8 cellular contexts compared by ENCODE assay signal in genomic region chr11:57530596-57531507, GRCh38. TPM values are rescaled to one million over a fixed set of nuclear protein-coding genes. Genes with fewer than 3 reads are reported as not detected.
DNase-seq lines count a peak whose midpoint lies in the region; ATAC-seq, FAIRE-seq and TF ChIP-seq lines count a peak whose summit lies in the region.

Gene TIMM10, minus strand, starts transcription at chr11:57530754. Its CDS starts 565 bp downstream, at chr11:57530189.

- intact Hi-C loops in activated CD4-positive, alpha-beta T cell treated with anti-CD3 and anti-CD28 coated beads for 36 hours (cut with DNase I, micrococcal nuclease), result loop anchor here (1.0 to 2.0 kb wide), 10 partner anchors 16 to 1048 kb away; partner anchors contain the start of genes CLP1 (in 2 of the 2), MED19 (in 2 of the 2), TMX2 (in 2 of the 2) and RTN4RL2 (in 1 of the 2)
- intact Hi-C loops in kidney (cut with DNase I), result no loop called here

- CTCF ChIA-PET in activated CD4-positive, alpha-beta T cell treated with anti-CD3 and anti-CD28 coated beads for 36 hours (lab: Charles Lee), result interaction anchor here (0.5 to 10.3 kb wide), 12 partner anchors 15 to 184 kb away, joined by 3 to 262 read pairs (median 6); partner anchors contain the start of genes SLC43A1 and UBE2L6

- peak within 1 kb of the TSS; percentile 76 to 83 for H3K9ac ChIP-seq in kidney (ENCODE audit: low read length in 2 of 2)

- DNase-seq in Ammon's horn (ENCODE audit: low spot score), result peak; percentile 98
- DNase-seq in GM19238 (ENCODE audit: insufficient read length, low spot score), result peak; percentile 92
- peak; percentile 97 to 99 for DNase-seq in NCI-H524 (lab: John Stamatoyannopoulos, UW)
- peak; percentile 97 for DNase-seq in activated CD4-positive, alpha-beta T cell treated with anti-CD3 and anti-CD28 coated beads for 36 hours
- DNase-seq in choroid plexus epithelial cell (ENCODE audit: low read depth), result peak; percentile 97
- peak; percentile 99 for DNase-seq in kidney
- DNase-seq in stimulated activated CD4-positive, alpha-beta T cell treated with anti-CD3 and anti-CD28 coated beads, Interleukin-15, amount 100 ng/mL, for 24 hours, result peak; percentile 96

- H3K36me3 ChIP-seq in kidney (ENCODE audit: control insufficient read depth in 1 of 2, insufficient read depth in 2 of 2, low read length in 2 of 2), result peaks cover 4 to 6% of the 10 kb centered on the region in 2 donors

- H3K4me3 ChIP-seq in choroid plexus epithelial cell (ENCODE audit: low read depth, low read length) (peak within 1 kb of the TSS; percentile 89), kidney (ENCODE audit: low read length in 2 of 2) (peak within 1 kb of the TSS; percentile 91 to 99)

- no peaks in the 10 kb centered on the region for H3K27me3 Mint-ChIP-seq in activated CD4-positive, alpha-beta T cell treated with anti-CD3 and anti-CD28 coated beads for 36 hours

- peak within 1 kb of the TSS; percentile 55 to 58 for H3K27ac ChIP-seq in kidney (ENCODE audit: low read depth in 2 of 2, low read length in 2 of 2)

- peak within 1 kb of the TSS; percentile 87 for H3K27ac Mint-ChIP-seq in activated CD4-positive, alpha-beta T cell treated with anti-CD3 and anti-CD28 coated beads for 36 hours

- H3K9me3 ChIP-seq in kidney (ENCODE audit: control insufficient read depth in 1 of 2, low read length in 2 of 2), result no peaks in the 10 kb centered on the region

- H3K4me1 Mint-ChIP-seq in activated CD4-positive, alpha-beta T cell treated with anti-CD3 and anti-CD28 coated beads for 36 hours, result peaks cover 37% of the 10 kb centered on the region

- TF ChIP-seq CTCF in choroid plexus epithelial cell (conservative IDR thresholded peaks at IDR 0.05; ENCODE audit: low read depth, low read length), result no peak
- no peak for TF ChIP-seq CTCF in kidney (IDR thresholded peaks at IDR 0.05; ENCODE audit: borderline replicate concordance, extremely low read depth, insufficient read depth)

- ATAC-seq in HG03442 (IDR thresholded peaks at IDR 0.05; ENCODE audit: unreplicated experiment), result peak; percentile 98
- peak; percentile 95 for ATAC-seq in activated CD4-positive, alpha-beta T cell treated with anti-CD3 and anti-CD28 coated beads for 36 hours

- no peaks in the 10 kb centered on the region for H3K9me3 Mint-ChIP-seq in activated CD4-positive, alpha-beta T cell treated with anti-CD3 and anti-CD28 coated beads for 36 hours (ENCODE audit: low read depth)

- POLR2A ChIA-PET in activated CD4-positive, alpha-beta T cell treated with anti-CD3 and anti-CD28 coated beads for 36 hours (lab: Charles Lee), result no interaction called here

- H3K36me3 Mint-ChIP-seq in activated CD4-positive, alpha-beta T cell treated with anti-CD3 and anti-CD28 coated beads for 36 hours (ENCODE audit: low read depth), result peaks cover 29% of the 10 kb centered on the region

- FAIRE-seq in kidney (lab: Jason Lieb, UNC), result peak; percentile 98

- peaks cover 0 to 7% of the 10 kb centered on the region in 2 donors for H3K4me1 ChIP-seq in kidney (ENCODE audit: control insufficient read depth in 1 of 2, insufficient read depth in 1 of 2, low read depth in 1 of 2, low read length in 2 of 2)

- H3K4me3 Mint-ChIP-seq in activated CD4-positive, alpha-beta T cell treated with anti-CD3 and anti-CD28 coated beads for 36 hours, result peak within 1 kb of the TSS; percentile 81

RNA-seq across cellular contexts. Expression of gene TIMM10, which starts in this region (rescaled TPM):
- total RNA-seq in activated CD4-positive, alpha-beta T cell treated with anti-CD3 and anti-CD28 coated beads for 36 hours, result 100 to 1,000 TPM; 124 to 158 TPM
- 38.6 TPM for total RNA-seq in kidney
- 174 TPM for polyA plus RNA-seq in kidney (ENCODE audit: insufficient read depth, low read depth, low replicate concordance)

Comparison
In these comparisons a context has a peak if more than half of its experiments do, and no peak if none do; other contexts are left out.
1. Peak in every context shown above with its lines: DNase-seq, ATAC-seq, H3K4me3 ChIP-seq and H3K27ac ChIP-seq.